Comparison of ENCODE assay signal across 1 cellular context in genomic region chr20:43691928-43692524, GRCh38.
TF ChIP-seq lines count a peak whose summit lies in the region.

No MANE protein-coding gene starts in this region.

TF ChIP-seq in HepG2, 621 proteins besides CTCF, POLR2A, EP300 and RAD21 (continued from another document and continues in another):
- no peak for TF ChIP-seq ZNF280D (CRISPR knock-in tag; IDR thresholded peaks at IDR 0.05)
- TF ChIP-seq ETV6 (CRISPR knock-in tag; conservative IDR thresholded peaks at IDR 0.05): no peak
- no peak for TF ChIP-seq IRF1 (CRISPR knock-in tag; IDR thresholded peaks at IDR 0.05; ENCODE audit: low read depth)
- TF ChIP-seq GLI4 (CRISPR knock-in tag; IDR thresholded peaks at IDR 0.05; ENCODE audit: borderline replicate concordance): no peak
- TF ChIP-seq ZNF451 (CRISPR knock-in tag; IDR thresholded peaks at IDR 0.05): no peak
- TF ChIP-seq, protein P1, sequence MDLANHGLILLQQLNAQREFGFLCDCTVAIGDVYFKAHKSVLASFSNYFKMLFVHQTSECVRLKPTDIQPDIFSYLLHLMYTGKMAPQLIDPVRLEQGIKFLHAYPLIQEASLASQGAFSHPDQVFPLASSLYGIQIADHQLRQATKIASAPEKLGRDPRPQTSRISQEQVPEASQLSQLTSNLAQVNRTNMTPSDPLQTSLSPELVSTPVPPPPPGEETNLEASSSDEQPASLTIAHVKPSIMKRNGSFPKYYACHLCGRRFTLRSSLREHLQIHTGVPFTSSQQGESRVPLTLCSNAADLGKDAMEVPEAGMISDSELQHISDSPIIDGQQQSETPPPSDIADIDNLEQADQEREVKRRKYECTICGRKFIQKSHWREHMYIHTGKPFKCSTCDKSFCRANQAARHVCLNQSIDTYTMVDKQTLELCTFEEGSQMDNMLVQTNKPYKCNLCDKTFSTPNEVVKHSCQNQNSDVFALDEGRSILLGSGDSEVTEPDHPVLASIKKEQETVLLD (CRISPR knock-in tag; IDR thresholded peaks at IDR 0.05; ENCODE audit: low read depth): no peak
- TF ChIP-seq, protein P2, sequence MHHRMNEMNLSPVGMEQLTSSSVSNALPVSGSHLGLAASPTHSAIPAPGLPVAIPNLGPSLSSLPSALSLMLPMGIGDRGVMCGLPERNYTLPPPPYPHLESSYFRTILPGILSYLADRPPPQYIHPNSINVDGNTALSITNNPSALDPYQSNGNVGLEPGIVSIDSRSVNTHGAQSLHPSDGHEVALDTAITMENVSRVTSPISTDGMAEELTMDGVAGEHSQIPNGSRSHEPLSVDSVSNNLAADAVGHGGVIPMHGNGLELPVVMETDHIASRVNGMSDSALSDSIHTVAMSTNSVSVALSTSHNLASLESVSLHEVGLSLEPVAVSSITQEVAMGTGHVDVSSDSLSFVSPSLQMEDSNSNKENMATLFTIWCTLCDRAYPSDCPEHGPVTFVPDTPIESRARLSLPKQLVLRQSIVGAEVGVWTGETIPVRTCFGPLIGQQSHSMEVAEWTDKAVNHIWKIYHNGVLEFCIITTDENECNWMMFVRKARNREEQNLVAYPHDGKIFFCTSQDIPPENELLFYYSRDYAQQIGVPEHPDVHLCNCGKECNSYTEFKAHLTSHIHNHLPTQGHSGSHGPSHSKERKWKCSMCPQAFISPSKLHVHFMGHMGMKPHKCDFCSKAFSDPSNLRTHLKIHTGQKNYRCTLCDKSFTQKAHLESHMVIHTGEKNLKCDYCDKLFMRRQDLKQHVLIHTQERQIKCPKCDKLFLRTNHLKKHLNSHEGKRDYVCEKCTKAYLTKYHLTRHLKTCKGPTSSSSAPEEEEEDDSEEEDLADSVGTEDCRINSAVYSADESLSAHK (CRISPR knock-in tag; IDR thresholded peaks at IDR 0.05; ENCODE audit: borderline replicate concordance): no peak
- TF ChIP-seq ZNF782 (CRISPR knock-in tag; IDR thresholded peaks at IDR 0.05; ENCODE audit: borderline replicate concordance): no peak
- TF ChIP-seq ZNF570 (CRISPR knock-in tag; IDR thresholded peaks at IDR 0.05; ENCODE audit: borderline replicate concordance): no peak
- TF ChIP-seq, protein P3, sequence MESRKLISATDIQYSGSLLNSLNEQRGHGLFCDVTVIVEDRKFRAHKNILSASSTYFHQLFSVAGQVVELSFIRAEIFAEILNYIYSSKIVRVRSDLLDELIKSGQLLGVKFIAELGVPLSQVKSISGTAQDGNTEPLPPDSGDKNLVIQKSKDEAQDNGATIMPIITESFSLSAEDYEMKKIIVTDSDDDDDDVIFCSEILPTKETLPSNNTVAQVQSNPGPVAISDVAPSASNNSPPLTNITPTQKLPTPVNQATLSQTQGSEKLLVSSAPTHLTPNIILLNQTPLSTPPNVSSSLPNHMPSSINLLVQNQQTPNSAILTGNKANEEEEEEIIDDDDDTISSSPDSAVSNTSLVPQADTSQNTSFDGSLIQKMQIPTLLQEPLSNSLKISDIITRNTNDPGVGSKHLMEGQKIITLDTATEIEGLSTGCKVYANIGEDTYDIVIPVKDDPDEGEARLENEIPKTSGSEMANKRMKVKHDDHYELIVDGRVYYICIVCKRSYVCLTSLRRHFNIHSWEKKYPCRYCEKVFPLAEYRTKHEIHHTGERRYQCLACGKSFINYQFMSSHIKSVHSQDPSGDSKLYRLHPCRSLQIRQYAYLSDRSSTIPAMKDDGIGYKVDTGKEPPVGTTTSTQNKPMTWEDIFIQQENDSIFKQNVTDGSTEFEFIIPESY (CRISPR knock-in tag; IDR thresholded peaks at IDR 0.05): 0 out of 2 replicates have a peak, but pooled peaks have one; percentile 8
- no peak for TF ChIP-seq HNRNPK (IDR thresholded peaks at IDR 0.05; ENCODE audit: low read depth, low read length, poor library complexity, severe bottlenecking)
- TF ChIP-seq MBNL3 (CRISPR knock-in tag; conservative IDR thresholded peaks at IDR 0.05): no peak
- no peak for TF ChIP-seq PRDM15 (CRISPR knock-in tag; IDR thresholded peaks at IDR 0.05)
- TF ChIP-seq HNF1A (IDR thresholded peaks at IDR 0.05; ENCODE audit: low read depth): no peak
- TF ChIP-seq HNF1A (CRISPR knock-in tag; IDR thresholded peaks at IDR 0.05; ENCODE audit: borderline replicate concordance): no peak
- TF ChIP-seq, protein P4, sequence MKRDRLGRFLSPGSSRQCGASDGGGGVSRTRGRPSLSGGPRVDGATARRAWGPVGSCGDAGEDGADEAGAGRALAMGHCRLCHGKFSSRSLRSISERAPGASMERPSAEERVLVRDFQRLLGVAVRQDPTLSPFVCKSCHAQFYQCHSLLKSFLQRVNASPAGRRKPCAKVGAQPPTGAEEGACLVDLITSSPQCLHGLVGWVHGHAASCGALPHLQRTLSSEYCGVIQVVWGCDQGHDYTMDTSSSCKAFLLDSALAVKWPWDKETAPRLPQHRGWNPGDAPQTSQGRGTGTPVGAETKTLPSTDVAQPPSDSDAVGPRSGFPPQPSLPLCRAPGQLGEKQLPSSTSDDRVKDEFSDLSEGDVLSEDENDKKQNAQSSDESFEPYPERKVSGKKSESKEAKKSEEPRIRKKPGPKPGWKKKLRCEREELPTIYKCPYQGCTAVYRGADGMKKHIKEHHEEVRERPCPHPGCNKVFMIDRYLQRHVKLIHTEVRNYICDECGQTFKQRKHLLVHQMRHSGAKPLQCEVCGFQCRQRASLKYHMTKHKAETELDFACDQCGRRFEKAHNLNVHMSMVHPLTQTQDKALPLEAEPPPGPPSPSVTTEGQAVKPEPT (CRISPR knock-in tag; IDR thresholded peaks at IDR 0.05; ENCODE audit: low read depth): no peak
- TF ChIP-seq ZNF20 (CRISPR knock-in tag; IDR thresholded peaks at IDR 0.05): no peak
- TF ChIP-seq, protein P5, sequence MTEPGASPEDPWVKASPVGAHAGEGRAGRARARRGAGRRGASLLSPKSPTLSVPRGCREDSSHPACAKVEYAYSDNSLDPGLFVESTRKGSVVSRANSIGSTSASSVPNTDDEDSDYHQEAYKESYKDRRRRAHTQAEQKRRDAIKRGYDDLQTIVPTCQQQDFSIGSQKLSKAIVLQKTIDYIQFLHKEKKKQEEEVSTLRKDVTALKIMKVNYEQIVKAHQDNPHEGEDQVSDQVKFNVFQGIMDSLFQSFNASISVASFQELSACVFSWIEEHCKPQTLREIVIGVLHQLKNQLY (CRISPR knock-in tag; IDR thresholded peaks at IDR 0.05): no peak
- no peak for TF ChIP-seq HCFC1 (IDR thresholded peaks at IDR 0.05; ENCODE audit: low read depth, low read length)
- no peak for TF ChIP-seq ZNF839 (CRISPR knock-in tag; IDR thresholded peaks at IDR 0.05; ENCODE audit: borderline replicate concordance)
- no peak for TF ChIP-seq NFYC (CRISPR knock-in tag; IDR thresholded peaks at IDR 0.05)
- TF ChIP-seq, protein P6, sequence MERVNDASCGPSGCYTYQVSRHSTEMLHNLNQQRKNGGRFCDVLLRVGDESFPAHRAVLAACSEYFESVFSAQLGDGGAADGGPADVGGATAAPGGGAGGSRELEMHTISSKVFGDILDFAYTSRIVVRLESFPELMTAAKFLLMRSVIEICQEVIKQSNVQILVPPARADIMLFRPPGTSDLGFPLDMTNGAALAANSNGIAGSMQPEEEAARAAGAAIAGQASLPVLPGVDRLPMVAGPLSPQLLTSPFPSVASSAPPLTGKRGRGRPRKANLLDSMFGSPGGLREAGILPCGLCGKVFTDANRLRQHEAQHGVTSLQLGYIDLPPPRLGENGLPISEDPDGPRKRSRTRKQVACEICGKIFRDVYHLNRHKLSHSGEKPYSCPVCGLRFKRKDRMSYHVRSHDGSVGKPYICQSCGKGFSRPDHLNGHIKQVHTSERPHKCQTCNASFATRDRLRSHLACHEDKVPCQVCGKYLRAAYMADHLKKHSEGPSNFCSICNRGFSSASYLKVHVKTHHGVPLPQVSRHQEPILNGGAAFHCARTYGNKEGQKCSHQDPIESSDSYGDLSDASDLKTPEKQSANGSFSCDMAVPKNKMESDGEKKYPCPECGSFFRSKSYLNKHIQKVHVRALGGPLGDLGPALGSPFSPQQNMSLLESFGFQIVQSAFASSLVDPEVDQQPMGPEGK (CRISPR knock-in tag; IDR thresholded peaks at IDR 0.05): peak; percentile 75; the same call in 1 of the 2 replicates
